In the genomic region with DNA sequence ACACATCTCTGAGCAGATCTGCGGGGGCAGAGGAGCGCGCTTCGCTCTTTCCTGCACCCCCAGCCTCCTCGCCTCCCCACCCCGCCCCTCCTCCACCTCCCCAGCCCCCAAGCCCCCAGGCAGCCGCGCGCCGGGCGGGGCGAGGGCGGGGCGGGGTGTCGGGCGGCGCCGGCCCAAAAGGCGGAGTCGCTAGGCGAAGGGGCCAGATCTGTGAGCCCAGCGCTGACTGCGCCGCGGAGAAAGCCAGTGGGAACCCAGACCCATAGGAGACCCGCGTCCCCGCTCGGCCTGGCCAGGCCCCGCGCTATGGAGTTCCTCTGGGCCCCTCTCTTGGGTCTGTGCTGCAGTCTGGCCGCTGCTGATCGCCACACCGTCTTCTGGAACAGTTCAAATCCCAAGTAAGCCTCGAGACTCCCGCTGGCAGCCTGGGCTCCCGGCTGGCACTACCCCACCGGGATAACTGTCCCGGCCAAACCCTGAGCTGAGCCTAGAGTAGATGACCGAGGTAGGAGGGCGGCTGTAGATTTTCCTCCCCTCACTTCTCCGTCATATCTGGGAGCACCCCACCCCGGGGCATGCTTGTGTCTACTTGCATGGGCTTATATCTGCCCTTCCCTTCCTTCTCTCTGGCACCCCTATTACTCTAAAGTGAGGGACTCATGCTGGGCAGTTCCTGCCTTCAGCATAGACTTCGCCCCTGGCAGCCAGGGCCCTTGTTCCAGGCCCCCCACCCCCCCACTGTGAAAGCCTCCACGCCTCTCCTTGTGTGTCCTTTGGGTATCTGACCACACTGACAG, we compare ENCODE assay signal across 8 cellular contexts.
DNase-seq lines count a peak whose midpoint lies in the region; ATAC-seq and TF ChIP-seq lines count a peak whose summit lies in the region.

A gene with protein sequence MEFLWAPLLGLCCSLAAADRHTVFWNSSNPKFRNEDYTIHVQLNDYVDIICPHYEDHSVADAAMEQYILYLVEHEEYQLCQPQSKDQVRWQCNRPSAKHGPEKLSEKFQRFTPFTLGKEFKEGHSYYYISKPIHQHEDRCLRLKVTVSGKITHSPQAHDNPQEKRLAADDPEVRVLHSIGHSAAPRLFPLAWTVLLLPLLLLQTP (plus strand): TSS at position 205 of the 797 bp plus-strand sequence. CDS start 102 bp downstream, at position 307.

- no peak for TF ChIP-seq CTCF in AG09309 (IDR thresholded peaks at IDR 0.05; ENCODE audit: control insufficient read depth, insufficient read depth, low read depth, low read length, missing control alignments)
- TF ChIP-seq CTCF in HFF-Myc (IDR thresholded peaks at IDR 0.05; ENCODE audit: low read depth, low read length, missing control alignments): no peak

- peak within 1 kb of the TSS; percentile 37 for H3K4me3 ChIP-seq in AG09309 (ENCODE audit: control insufficient read depth, low read depth, low read length)
- H3K4me3 ChIP-seq in HFF-Myc (replicated peaks; ENCODE audit: low read depth, low read length): peak within 1 kb of the TSS; percentile 35
- peak within 1 kb of the TSS; percentile 54 for H3K4me3 ChIP-seq in skeletal muscle cell (ENCODE audit: low read depth, low read length)

- H3K27ac Mint-ChIP-seq in T-helper 2 cell treated with Interferon-gamma antibody and Interleukin-4, amounts not matched to agents 5 μg/mL and 100 μg/mL, for 36 hours: no peak within 1 kb of the TSS

- no peaks in the 10 kb centered on the region for H3K9me3 Mint-ChIP-seq in T-helper 2 cell treated with Interferon-gamma antibody and Interleukin-4, amounts not matched to agents 5 μg/mL and 100 μg/mL, for 36 hours

- peaks cover 1% of the 10 kb centered on the region for H3K36me3 Mint-ChIP-seq in T-helper 2 cell treated with Interferon-gamma antibody and Interleukin-4, amounts not matched to agents 5 μg/mL and 100 μg/mL, for 36 hours (ENCODE audit: low read depth)

- no peak for ATAC-seq in HG02571 (IDR thresholded peaks at IDR 0.05; ENCODE audit: unreplicated experiment)

- H3K4me1 Mint-ChIP-seq in T-helper 2 cell treated with Interferon-gamma antibody and Interleukin-4, amounts not matched to agents 5 μg/mL and 100 μg/mL, for 36 hours (ENCODE audit: low read depth): peaks cover 17% of the 10 kb centered on the region

- peaks cover 56% of the 10 kb centered on the region for H3K27me3 Mint-ChIP-seq in T-helper 2 cell treated with Interferon-gamma antibody and Interleukin-4, amounts not matched to agents 5 μg/mL and 100 μg/mL, for 36 hours (ENCODE audit: low read depth)

- DNase-seq in AG09309 (ENCODE audit: low read depth) (no peak), HFF-Myc (ENCODE audit: extremely low read depth, low read depth) (no peak), cerebellar cortex (ENCODE audit: low spot score) (peak; percentile 64), islet precursor cell (peak; percentile 86), skeletal muscle cell (ENCODE audit: low read depth) (no peak), NCI-H2107 treated with DMSO at 0.1 percent for 48 hours (lab: John Stamatoyannopoulos, UW; ENCODE audit: unreplicated experiment) (no peak)
- DNase-seq in T-helper 2 cell treated with Interferon-gamma antibody and Interleukin-4, amounts not matched to agents 5 μg/mL and 100 μg/mL, for 36 hours (ENCODE audit: low spot score): peak; percentile 28

- H3K4me3 Mint-ChIP-seq in T-helper 2 cell treated with Interferon-gamma antibody and Interleukin-4, amounts not matched to agents 5 μg/mL and 100 μg/mL, for 36 hours: peak within 1 kb of the TSS; percentile 82

Comparison
In these comparisons a context has a peak if more than half of its experiments do, and no peak if none do; other contexts are left out.
1. DNase-seq: peak in T-helper 2 cell treated with Interferon-gamma antibody and Interleukin-4, amounts not matched to agents 5 μg/mL and 100 μg/mL, for 36 hours (single experiment), cerebellar cortex (single experiment) and islet precursor cell (single experiment); none in AG09309 (single experiment), HFF-Myc (single experiment), skeletal muscle cell (single experiment) and NCI-H2107 treated with DMSO at 0.1 percent for 48 hours (single experiment).
2. Peak in every context shown above with its lines, with median percentiles within 50 percentile points of each other: H3K4me3 ChIP-seq.